Comparison of ENCODE assay signal across 1 cellular context in the genomic region with DNA sequence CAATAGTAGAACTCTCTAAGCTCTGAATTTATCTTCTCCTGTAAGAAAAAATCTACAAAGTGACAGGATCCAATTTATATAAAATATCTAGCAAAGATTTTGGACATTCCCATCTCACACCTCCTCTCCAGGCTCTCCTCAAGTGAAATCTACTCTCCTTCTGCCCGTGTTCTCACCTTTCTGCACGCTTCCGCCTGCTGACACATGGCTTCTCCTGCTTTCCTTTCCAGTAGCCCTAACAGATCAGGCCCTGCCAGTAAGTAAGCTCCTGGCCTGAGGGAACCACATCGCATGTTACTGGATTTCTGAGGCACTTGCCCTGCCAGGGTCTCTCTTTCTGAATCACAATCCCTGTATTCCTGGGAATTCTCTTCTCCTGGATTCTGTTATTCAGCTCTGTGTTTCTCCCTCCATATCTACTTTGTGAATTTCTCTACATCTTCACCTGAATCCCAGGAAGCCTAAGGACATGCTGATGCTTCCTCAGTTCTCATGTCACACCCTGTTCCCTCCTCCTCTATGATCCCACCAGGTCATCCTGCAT.
TF ChIP-seq lines count a peak whose summit lies in the region.

No MANE protein-coding gene starts in this region.

TF ChIP-seq in K562, 482 proteins besides CTCF, POLR2A, EP300 and RAD21 (continues in another document):
- TF ChIP-seq ZNF174 (CRISPR knock-in tag; IDR thresholded peaks at IDR 0.05) (no peak), MED1 (CRISPR knock-in tag; IDR thresholded peaks at IDR 0.05; ENCODE audit: borderline replicate concordance) (0 out of 2 replicates have a peak, but pooled peaks have one; percentile 17), ZNF282 (CRISPR knock-in tag; IDR thresholded peaks at IDR 0.05) (no peak), ZNF408 (CRISPR knock-in tag; IDR thresholded peaks at IDR 0.05; ENCODE audit: low read depth) (0 out of 2 replicates have a peak, but pooled peaks have one; percentile 21), ILF3 (IDR thresholded peaks at IDR 0.05; ENCODE audit: borderline replicate concordance) (no peak), SMC3 (conservative IDR thresholded peaks at IDR 0.05; ENCODE audit: insufficient read depth, low read depth, low read length) (no peak), FOXK1 (CRISPR knock-in tag; IDR thresholded peaks at IDR 0.05; ENCODE audit: borderline replicate concordance) (0 out of 2 replicates have a peak, but pooled peaks have one; percentile 46), MEF2A (IDR thresholded peaks at IDR 0.05; ENCODE audit: control insufficient read depth, low read depth, low read length) (no peak), MCM5 (IDR thresholded peaks at IDR 0.05; ENCODE audit: low read depth) (no peak), HOXB6 (CRISPR knock-in tag; IDR thresholded peaks at IDR 0.05; ENCODE audit: borderline replicate concordance) (no peak)
- TF ChIP-seq, protein P1, sequence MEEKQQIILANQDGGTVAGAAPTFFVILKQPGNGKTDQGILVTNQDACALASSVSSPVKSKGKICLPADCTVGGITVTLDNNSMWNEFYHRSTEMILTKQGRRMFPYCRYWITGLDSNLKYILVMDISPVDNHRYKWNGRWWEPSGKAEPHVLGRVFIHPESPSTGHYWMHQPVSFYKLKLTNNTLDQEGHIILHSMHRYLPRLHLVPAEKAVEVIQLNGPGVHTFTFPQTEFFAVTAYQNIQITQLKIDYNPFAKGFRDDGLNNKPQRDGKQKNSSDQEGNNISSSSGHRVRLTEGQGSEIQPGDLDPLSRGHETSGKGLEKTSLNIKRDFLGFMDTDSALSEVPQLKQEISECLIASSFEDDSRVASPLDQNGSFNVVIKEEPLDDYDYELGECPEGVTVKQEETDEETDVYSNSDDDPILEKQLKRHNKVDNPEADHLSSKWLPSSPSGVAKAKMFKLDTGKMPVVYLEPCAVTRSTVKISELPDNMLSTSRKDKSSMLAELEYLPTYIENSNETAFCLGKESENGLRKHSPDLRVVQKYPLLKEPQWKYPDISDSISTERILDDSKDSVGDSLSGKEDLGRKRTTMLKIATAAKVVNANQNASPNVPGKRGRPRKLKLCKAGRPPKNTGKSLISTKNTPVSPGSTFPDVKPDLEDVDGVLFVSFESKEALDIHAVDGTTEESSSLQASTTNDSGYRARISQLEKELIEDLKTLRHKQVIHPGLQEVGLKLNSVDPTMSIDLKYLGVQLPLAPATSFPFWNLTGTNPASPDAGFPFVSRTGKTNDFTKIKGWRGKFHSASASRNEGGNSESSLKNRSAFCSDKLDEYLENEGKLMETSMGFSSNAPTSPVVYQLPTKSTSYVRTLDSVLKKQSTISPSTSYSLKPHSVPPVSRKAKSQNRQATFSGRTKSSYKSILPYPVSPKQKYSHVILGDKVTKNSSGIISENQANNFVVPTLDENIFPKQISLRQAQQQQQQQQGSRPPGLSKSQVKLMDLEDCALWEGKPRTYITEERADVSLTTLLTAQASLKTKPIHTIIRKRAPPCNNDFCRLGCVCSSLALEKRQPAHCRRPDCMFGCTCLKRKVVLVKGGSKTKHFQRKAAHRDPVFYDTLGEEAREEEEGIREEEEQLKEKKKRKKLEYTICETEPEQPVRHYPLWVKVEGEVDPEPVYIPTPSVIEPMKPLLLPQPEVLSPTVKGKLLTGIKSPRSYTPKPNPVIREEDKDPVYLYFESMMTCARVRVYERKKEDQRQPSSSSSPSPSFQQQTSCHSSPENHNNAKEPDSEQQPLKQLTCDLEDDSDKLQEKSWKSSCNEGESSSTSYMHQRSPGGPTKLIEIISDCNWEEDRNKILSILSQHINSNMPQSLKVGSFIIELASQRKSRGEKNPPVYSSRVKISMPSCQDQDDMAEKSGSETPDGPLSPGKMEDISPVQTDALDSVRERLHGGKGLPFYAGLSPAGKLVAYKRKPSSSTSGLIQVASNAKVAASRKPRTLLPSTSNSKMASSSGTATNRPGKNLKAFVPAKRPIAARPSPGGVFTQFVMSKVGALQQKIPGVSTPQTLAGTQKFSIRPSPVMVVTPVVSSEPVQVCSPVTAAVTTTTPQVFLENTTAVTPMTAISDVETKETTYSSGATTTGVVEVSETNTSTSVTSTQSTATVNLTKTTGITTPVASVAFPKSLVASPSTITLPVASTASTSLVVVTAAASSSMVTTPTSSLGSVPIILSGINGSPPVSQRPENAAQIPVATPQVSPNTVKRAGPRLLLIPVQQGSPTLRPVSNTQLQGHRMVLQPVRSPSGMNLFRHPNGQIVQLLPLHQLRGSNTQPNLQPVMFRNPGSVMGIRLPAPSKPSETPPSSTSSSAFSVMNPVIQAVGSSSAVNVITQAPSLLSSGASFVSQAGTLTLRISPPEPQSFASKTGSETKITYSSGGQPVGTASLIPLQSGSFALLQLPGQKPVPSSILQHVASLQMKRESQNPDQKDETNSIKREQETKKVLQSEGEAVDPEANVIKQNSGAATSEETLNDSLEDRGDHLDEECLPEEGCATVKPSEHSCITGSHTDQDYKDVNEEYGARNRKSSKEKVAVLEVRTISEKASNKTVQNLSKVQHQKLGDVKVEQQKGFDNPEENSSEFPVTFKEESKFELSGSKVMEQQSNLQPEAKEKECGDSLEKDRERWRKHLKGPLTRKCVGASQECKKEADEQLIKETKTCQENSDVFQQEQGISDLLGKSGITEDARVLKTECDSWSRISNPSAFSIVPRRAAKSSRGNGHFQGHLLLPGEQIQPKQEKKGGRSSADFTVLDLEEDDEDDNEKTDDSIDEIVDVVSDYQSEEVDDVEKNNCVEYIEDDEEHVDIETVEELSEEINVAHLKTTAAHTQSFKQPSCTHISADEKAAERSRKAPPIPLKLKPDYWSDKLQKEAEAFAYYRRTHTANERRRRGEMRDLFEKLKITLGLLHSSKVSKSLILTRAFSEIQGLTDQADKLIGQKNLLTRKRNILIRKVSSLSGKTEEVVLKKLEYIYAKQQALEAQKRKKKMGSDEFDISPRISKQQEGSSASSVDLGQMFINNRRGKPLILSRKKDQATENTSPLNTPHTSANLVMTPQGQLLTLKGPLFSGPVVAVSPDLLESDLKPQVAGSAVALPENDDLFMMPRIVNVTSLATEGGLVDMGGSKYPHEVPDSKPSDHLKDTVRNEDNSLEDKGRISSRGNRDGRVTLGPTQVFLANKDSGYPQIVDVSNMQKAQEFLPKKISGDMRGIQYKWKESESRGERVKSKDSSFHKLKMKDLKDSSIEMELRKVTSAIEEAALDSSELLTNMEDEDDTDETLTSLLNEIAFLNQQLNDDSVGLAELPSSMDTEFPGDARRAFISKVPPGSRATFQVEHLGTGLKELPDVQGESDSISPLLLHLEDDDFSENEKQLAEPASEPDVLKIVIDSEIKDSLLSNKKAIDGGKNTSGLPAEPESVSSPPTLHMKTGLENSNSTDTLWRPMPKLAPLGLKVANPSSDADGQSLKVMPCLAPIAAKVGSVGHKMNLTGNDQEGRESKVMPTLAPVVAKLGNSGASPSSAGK (IDR thresholded peaks at IDR 0.05) = peak; percentile 84
- TF ChIP-seq, protein P2, sequence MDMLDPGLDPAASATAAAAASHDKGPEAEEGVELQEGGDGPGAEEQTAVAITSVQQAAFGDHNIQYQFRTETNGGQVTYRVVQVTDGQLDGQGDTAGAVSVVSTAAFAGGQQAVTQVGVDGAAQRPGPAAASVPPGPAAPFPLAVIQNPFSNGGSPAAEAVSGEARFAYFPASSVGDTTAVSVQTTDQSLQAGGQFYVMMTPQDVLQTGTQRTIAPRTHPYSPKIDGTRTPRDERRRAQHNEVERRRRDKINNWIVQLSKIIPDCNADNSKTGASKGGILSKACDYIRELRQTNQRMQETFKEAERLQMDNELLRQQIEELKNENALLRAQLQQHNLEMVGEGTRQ (CRISPR knock-in tag; IDR thresholded peaks at IDR 0.05) = 0 out of 2 replicates have a peak, but pooled peaks have one; percentile 25
- TF ChIP-seq, protein P3, sequence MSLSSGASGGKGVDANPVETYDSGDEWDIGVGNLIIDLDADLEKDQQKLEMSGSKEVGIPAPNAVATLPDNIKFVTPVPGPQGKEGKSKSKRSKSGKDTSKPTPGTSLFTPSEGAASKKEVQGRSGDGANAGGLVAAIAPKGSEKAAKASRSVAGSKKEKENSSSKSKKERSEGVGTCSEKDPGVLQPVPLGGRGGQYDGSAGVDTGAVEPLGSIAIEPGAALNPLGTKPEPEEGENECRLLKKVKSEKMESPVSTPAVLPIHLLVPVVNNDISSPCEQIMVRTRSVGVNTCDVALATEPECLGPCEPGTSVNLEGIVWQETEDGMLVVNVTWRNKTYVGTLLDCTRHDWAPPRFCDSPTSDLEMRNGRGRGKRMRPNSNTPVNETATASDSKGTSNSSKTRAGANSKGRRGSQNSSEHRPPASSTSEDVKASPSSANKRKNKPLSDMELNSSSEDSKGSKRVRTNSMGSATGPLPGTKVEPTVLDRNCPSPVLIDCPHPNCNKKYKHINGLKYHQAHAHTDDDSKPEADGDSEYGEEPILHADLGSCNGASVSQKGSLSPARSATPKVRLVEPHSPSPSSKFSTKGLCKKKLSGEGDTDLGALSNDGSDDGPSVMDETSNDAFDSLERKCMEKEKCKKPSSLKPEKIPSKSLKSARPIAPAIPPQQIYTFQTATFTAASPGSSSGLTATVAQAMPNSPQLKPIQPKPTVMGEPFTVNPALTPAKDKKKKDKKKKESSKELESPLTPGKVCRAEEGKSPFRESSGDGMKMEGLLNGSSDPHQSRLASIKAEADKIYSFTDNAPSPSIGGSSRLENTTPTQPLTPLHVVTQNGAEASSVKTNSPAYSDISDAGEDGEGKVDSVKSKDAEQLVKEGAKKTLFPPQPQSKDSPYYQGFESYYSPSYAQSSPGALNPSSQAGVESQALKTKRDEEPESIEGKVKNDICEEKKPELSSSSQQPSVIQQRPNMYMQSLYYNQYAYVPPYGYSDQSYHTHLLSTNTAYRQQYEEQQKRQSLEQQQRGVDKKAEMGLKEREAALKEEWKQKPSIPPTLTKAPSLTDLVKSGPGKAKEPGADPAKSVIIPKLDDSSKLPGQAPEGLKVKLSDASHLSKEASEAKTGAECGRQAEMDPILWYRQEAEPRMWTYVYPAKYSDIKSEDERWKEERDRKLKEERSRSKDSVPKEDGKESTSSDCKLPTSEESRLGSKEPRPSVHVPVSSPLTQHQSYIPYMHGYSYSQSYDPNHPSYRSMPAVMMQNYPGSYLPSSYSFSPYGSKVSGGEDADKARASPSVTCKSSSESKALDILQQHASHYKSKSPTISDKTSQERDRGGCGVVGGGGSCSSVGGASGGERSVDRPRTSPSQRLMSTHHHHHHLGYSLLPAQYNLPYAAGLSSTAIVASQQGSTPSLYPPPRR (CRISPR knock-in tag; IDR thresholded peaks at IDR 0.05; ENCODE audit: borderline replicate concordance) = no peak
- TF ChIP-seq, protein P4, sequence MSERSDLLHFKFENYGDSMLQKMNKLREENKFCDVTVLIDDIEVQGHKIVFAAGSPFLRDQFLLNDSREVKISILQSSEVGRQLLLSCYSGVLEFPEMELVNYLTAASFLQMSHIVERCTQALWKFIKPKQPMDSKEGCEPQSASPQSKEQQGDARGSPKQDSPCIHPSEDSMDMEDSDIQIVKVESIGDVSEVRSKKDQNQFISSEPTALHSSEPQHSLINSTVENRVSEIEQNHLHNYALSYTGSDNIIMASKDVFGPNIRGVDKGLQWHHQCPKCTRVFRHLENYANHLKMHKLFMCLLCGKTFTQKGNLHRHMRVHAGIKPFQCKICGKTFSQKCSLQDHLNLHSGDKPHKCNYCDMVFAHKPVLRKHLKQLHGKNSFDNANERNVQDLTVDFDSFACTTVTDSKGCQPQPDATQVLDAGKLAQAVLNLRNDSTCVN (CRISPR knock-in tag; IDR thresholded peaks at IDR 0.05) = 0 out of 2 replicates have a peak, but pooled peaks have one; percentile 62
- TF ChIP-seq, protein P5, sequence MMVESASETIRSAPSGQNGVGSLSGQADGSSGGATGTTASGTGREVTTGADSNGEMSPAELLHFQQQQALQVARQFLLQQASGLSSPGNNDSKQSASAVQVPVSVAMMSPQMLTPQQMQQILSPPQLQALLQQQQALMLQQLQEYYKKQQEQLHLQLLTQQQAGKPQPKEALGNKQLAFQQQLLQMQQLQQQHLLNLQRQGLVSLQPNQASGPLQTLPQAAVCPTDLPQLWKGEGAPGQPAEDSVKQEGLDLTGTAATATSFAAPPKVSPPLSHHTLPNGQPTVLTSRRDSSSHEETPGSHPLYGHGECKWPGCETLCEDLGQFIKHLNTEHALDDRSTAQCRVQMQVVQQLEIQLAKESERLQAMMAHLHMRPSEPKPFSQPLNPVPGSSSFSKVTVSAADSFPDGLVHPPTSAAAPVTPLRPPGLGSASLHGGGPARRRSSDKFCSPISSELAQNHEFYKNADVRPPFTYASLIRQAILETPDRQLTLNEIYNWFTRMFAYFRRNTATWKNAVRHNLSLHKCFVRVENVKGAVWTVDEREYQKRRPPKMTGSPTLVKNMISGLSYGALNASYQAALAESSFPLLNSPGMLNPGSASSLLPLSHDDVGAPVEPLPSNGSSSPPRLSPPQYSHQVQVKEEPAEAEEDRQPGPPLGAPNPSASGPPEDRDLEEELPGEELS (CRISPR knock-in tag; IDR thresholded peaks at IDR 0.05; ENCODE audit: borderline replicate concordance) = no peak
- TF ChIP-seq, protein P6, sequence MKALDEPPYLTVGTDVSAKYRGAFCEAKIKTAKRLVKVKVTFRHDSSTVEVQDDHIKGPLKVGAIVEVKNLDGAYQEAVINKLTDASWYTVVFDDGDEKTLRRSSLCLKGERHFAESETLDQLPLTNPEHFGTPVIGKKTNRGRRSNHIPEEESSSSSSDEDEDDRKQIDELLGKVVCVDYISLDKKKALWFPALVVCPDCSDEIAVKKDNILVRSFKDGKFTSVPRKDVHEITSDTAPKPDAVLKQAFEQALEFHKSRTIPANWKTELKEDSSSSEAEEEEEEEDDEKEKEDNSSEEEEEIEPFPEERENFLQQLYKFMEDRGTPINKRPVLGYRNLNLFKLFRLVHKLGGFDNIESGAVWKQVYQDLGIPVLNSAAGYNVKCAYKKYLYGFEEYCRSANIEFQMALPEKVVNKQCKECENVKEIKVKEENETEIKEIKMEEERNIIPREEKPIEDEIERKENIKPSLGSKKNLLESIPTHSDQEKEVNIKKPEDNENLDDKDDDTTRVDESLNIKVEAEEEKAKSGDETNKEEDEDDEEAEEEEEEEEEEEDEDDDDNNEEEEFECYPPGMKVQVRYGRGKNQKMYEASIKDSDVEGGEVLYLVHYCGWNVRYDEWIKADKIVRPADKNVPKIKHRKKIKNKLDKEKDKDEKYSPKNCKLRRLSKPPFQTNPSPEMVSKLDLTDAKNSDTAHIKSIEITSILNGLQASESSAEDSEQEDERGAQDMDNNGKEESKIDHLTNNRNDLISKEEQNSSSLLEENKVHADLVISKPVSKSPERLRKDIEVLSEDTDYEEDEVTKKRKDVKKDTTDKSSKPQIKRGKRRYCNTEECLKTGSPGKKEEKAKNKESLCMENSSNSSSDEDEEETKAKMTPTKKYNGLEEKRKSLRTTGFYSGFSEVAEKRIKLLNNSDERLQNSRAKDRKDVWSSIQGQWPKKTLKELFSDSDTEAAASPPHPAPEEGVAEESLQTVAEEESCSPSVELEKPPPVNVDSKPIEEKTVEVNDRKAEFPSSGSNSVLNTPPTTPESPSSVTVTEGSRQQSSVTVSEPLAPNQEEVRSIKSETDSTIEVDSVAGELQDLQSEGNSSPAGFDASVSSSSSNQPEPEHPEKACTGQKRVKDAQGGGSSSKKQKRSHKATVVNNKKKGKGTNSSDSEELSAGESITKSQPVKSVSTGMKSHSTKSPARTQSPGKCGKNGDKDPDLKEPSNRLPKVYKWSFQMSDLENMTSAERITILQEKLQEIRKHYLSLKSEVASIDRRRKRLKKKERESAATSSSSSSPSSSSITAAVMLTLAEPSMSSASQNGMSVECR (CRISPR knock-in tag; IDR thresholded peaks at IDR 0.05) = 0 out of 2 replicates have a peak, but pooled peaks have one; percentile 41
- TF ChIP-seq, protein P7, sequence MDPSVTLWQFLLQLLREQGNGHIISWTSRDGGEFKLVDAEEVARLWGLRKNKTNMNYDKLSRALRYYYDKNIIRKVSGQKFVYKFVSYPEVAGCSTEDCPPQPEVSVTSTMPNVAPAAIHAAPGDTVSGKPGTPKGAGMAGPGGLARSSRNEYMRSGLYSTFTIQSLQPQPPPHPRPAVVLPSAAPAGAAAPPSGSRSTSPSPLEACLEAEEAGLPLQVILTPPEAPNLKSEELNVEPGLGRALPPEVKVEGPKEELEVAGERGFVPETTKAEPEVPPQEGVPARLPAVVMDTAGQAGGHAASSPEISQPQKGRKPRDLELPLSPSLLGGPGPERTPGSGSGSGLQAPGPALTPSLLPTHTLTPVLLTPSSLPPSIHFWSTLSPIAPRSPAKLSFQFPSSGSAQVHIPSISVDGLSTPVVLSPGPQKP (CRISPR knock-in tag; IDR thresholded peaks at IDR 0.05) = no peak
